In genomic region chr3:97389883-97390282, GRCh38 we compare ENCODE assay signal across 25 cellular contexts.
DNase-seq lines count a peak whose midpoint lies in the region; TF ChIP-seq lines count a peak whose summit lies in the region.
"Had no signal": no experiment of that assay in that cellular context is flagged by ENCODE, and none has a peak within 500 bp of the region (broad histone marks: within the 10 kb centered on the region; RNA-seq: fewer than 3 reads in every experiment).

No MANE protein-coding gene starts in this region.

- H3K4me1 ChIP-seq in A673 (ENCODE audit: insufficient read depth, low read length, poor library complexity, severe bottlenecking), result no peaks in the 10 kb centered on the region
- H3K4me1 ChIP-seq: BLaER1, stomach, tibial artery had no signal

- peaks cover 10% of the 10 kb centered on the region for H3K9me3 ChIP-seq in A673 (ENCODE audit: low read depth, low read length, poor library complexity, severe bottlenecking)
- H3K9me3 ChIP-seq: MG63 had no signal

- no peak overlapping the region for H3K27ac ChIP-seq in A673 (ENCODE audit: low read depth, low read length, poor library complexity, severe bottlenecking)
- H3K27ac ChIP-seq: BLaER1, coronary artery, SK-N-MC, stomach, tibial artery had no signal

- no peak overlapping the region for H3K4me3 ChIP-seq in A673 (ENCODE audit: low read depth, low read length, poor library complexity, severe bottlenecking)
- H3K4me3 ChIP-seq: BLaER1, coronary artery, lung, MG63, SK-N-MC, stomach, tibial artery had no signal

- H3K36me3 ChIP-seq in A673 (ENCODE audit: insufficient read depth, low read length, poor library complexity, severe bottlenecking), result no peaks in the 10 kb centered on the region
- H3K36me3 ChIP-seq: BLaER1, MG63, stomach, tibial artery had no signal

- BruUV-seq in A673 (replicated peaks; lab: Mats Ljungman, UMichigan), result no TSS peak

- intact Hi-C loops in A673 (cut with micrococcal nuclease; ENCODE audit: unreplicated experiment), result no loop called here

- no peaks in the 10 kb centered on the region for H3K27me3 ChIP-seq in A673 (replicated peaks; ENCODE audit: insufficient read depth, low read depth, low read length, poor library complexity)
- H3K27me3 ChIP-seq: BLaER1, MG63, stomach, tibial artery had no signal

- peak; percentile 13 for DNase-seq in DMS53 treated with DMSO at 0.1 percent for 48 hours (lab: John Stamatoyannopoulos, UW; ENCODE audit: unreplicated experiment)
- peak; percentile 89 for DNase-seq in NCI-H1436 treated with DMSO at 0.1 percent for 48 hours (lab: John Stamatoyannopoulos, UW)
- peak; percentile 94 for DNase-seq in NCI-H748 (lab: John Stamatoyannopoulos, UW; ENCODE audit: unreplicated experiment)
- peak; percentile 5 for DNase-seq in iPS-NIHi11 (ENCODE audit: low spot score)
- no peak for DNase-seq in NCI-H187 treated with DMSO at 0.1 percent for 48 hours (lab: John Stamatoyannopoulos, UW)
- DNase-seq in T-helper 9 cell, result no peak
- no peak for DNase-seq in A673 (ENCODE audit: low spot score)
- DNase-seq: activated CD8-positive, alpha-beta T cell treated with anti-CD3 and anti-CD28 coated beads for 36 hours; DND-41; foreskin fibroblast; HCEC 1CT; head of caudate nucleus; KG1; MG63; natural killer cell; NCI-H2029; NCI-H526; RPMI8226; stimulated activated CD8-positive, alpha-beta memory T cell treated with anti-CD3 and anti-CD28 coated beads, Interleukin-4, amount 100 ng/mL, for 48 hours; stomach; tibial artery had no signal

- TF ChIP-seq CTCF in A673 (conservative IDR thresholded peaks at IDR 0.05; ENCODE audit: low read depth, low read length), result no peak

- POLR2A ChIA-PET in A673 (lab: Charles Lee; ENCODE audit: low non-redundant PET), result no interaction called here

- CTCF ChIA-PET in A673 (lab: Charles Lee), result no interaction called here

Comparison
In these comparisons a context has a peak if more than half of its experiments do, and no peak if none do; other contexts are left out.
1. DNase-seq: peak in DMS53 treated with DMSO at 0.1 percent for 48 hours (single experiment), NCI-H1436 treated with DMSO at 0.1 percent for 48 hours (single experiment), NCI-H748 (single experiment) and iPS-NIHi11 (single experiment); none in NCI-H187 treated with DMSO at 0.1 percent for 48 hours (single experiment), T-helper 9 cell (single experiment) and A673 (single experiment).